In genomic region chr11:95067042-95067827, GRCh38 we compare ENCODE assay signal across 1 cellular context.
A peak's percentile ranks its signal among the peaks of the same experiment; 100 is the strongest.
TF ChIP-seq lines count a peak whose summit lies in the region.

No MANE protein-coding gene starts in this region.

TF ChIP-seq in HepG2, 621 proteins besides CTCF, POLR2A, EP300 and RAD21 (continued from another document):
- TF ChIP-seq GLMP (CRISPR knock-in tag; IDR thresholded peaks at IDR 0.05; ENCODE audit: borderline replicate concordance) (no peak), TRIM24 (CRISPR knock-in tag; IDR thresholded peaks at IDR 0.05) (no peak), SMAD3 (CRISPR knock-in tag; IDR thresholded peaks at IDR 0.05) (no peak), ZNF234 (CRISPR knock-in tag; conservative IDR thresholded peaks at IDR 0.05) (no peak), ZNF143 (CRISPR knock-in tag; IDR thresholded peaks at IDR 0.05) (peak; percentile 61), NFE2L1 (CRISPR knock-in tag; IDR thresholded peaks at IDR 0.05; ENCODE audit: borderline replicate concordance) (no peak), BRCA1 (CRISPR knock-in tag; IDR thresholded peaks at IDR 0.05) (no peak), KDM5B (CRISPR knock-in tag; IDR thresholded peaks at IDR 0.05; ENCODE audit: borderline replicate concordance) (peak; percentile 80), CCDC6 (CRISPR knock-in tag; IDR thresholded peaks at IDR 0.05) (peak; percentile 34; the same call in 1 of the 2 replicates), ZNF800 (CRISPR knock-in tag; IDR thresholded peaks at IDR 0.05) (peak; percentile 59; the same call in 1 of the 2 replicates), HNF4G (IDR thresholded peaks at IDR 0.05; ENCODE audit: borderline replicate concordance, low read depth, low read length) (no peak), HNF4G (CRISPR knock-in tag; IDR thresholded peaks at IDR 0.05; ENCODE audit: borderline replicate concordance, low read depth) (no peak; the same call in 1 of the 2 replicates), JARID2 (CRISPR knock-in tag; IDR thresholded peaks at IDR 0.05; ENCODE audit: insufficient replicate concordance) (no peak), AKNA (CRISPR knock-in tag; IDR thresholded peaks at IDR 0.05; ENCODE audit: borderline replicate concordance) (no peak), YY1 (IDR thresholded peaks at IDR 0.05; ENCODE audit: insufficient read depth, insufficient replicate concordance, low read depth, low read length) (peak; percentile 90), ZGPAT (CRISPR knock-in tag; IDR thresholded peaks at IDR 0.05) (peak; percentile 86), PHF5A (CRISPR knock-in tag; IDR thresholded peaks at IDR 0.05; ENCODE audit: low read depth, unreplicated experiment) (no peak), ZNF691 (CRISPR knock-in tag; IDR thresholded peaks at IDR 0.05; ENCODE audit: borderline replicate concordance, low read depth) (peak; percentile 46; the same call in 1 of the 2 replicates), CBX5 (CRISPR knock-in tag; IDR thresholded peaks at IDR 0.05; ENCODE audit: borderline replicate concordance) (peak; percentile 62; the same call in 1 of the 2 replicates), MED13 (CRISPR knock-in tag; IDR thresholded peaks at IDR 0.05) (0 out of 2 replicates have a peak, but pooled peaks have one; percentile 39), TCF12 (IDR thresholded peaks at IDR 0.05) (no peak), TCF12 (CRISPR knock-in tag; IDR thresholded peaks at IDR 0.05) (no peak), ZNF264 (CRISPR knock-in tag; IDR thresholded peaks at IDR 0.05) (no peak), ZNF362 (CRISPR knock-in tag; IDR thresholded peaks at IDR 0.05; ENCODE audit: borderline replicate concordance) (peak; percentile 41; the same call in 1 of the 2 replicates), ZNF329 (CRISPR knock-in tag; IDR thresholded peaks at IDR 0.05; ENCODE audit: low read depth) (no peak; the same call in 1 of the 2 replicates), RBM39 (IDR thresholded peaks at IDR 0.05; ENCODE audit: low read depth, low read length, poor library complexity, severe bottlenecking) (peak; percentile 66)
- TF ChIP-seq, protein P1, sequence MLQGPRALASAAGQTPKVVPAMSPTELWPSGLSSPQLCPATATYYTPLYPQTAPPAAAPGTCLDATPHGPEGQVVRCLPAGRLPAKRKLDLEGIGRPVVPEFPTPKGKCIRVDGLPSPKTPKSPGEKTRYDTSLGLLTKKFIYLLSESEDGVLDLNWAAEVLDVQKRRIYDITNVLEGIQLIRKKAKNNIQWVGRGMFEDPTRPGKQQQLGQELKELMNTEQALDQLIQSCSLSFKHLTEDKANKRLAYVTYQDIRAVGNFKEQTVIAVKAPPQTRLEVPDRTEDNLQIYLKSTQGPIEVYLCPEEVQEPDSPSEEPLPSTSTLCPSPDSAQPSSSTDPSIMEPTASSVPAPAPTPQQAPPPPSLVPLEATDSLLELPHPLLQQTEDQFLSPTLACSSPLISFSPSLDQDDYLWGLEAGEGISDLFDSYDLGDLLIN (CRISPR knock-in tag; IDR thresholded peaks at IDR 0.05; ENCODE audit: borderline replicate concordance): no peak
- TF ChIP-seq, protein P2, sequence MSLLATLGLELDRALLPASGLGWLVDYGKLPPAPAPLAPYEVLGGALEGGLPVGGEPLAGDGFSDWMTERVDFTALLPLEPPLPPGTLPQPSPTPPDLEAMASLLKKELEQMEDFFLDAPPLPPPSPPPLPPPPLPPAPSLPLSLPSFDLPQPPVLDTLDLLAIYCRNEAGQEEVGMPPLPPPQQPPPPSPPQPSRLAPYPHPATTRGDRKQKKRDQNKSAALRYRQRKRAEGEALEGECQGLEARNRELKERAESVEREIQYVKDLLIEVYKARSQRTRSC (CRISPR knock-in tag; IDR thresholded peaks at IDR 0.05; ENCODE audit: low read depth): no peak
- TF ChIP-seq, protein P3, sequence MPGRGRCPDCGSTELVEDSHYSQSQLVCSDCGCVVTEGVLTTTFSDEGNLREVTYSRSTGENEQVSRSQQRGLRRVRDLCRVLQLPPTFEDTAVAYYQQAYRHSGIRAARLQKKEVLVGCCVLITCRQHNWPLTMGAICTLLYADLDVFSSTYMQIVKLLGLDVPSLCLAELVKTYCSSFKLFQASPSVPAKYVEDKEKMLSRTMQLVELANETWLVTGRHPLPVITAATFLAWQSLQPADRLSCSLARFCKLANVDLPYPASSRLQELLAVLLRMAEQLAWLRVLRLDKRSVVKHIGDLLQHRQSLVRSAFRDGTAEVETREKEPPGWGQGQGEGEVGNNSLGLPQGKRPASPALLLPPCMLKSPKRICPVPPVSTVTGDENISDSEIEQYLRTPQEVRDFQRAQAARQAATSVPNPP (CRISPR knock-in tag; IDR thresholded peaks at IDR 0.05): no peak
- TF ChIP-seq, protein P4, sequence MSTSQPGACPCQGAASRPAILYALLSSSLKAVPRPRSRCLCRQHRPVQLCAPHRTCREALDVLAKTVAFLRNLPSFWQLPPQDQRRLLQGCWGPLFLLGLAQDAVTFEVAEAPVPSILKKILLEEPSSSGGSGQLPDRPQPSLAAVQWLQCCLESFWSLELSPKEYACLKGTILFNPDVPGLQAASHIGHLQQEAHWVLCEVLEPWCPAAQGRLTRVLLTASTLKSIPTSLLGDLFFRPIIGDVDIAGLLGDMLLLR (CRISPR knock-in tag; IDR thresholded peaks at IDR 0.05): peak; percentile 67; the same call in 1 of the 2 replicates
